Comparison of ENCODE assay signal across 20 cellular contexts in genomic region chr5:114191441-114191840, GRCh38.
"Had no signal": no experiment of that assay in that cellular context is flagged by ENCODE, and none has a peak within 500 bp of the region (broad histone marks: within the 10 kb centered on the region; RNA-seq: fewer than 3 reads in every experiment).

No MANE protein-coding gene starts in this region.

- ATAC-seq: activated CD4-positive, alpha-beta T cell treated with anti-CD3 and anti-CD28 coated beads for 36 hours; activated CD8-positive, alpha-beta memory T cell treated with anti-CD3 and anti-CD28 coated beads, Interleukin-2, amount 10 ng/mL, durations not matched to agents 7 days and 5 days; activated CD8-positive, alpha-beta T cell treated with anti-CD3 and anti-CD28 coated beads, Interleukin-2, amount 10 ng/mL, durations not matched to agents 7 days and 5 days; left colon; lower lobe of right lung; mucosa of descending colon; natural killer cell treated with Interleukin-12 subunit alpha and Interleukin-12 subunit beta and Interleukin-15 and Interleukin-18, amount 100 ng/mL, for 72 hours; right cardiac atrium had no signal

- H3K4me1 ChIP-seq: lower lobe of right lung, tibial nerve had no signal

- DNase-seq: activated CD4-positive, alpha-beta T cell treated with anti-CD3 and anti-CD28 coated beads for 36 hours; activated CD4-positive, CD25-positive, alpha-beta regulatory T cell; activated CD8-positive, alpha-beta memory T cell treated with anti-CD3 and anti-CD28 coated beads, Interleukin-2, amount 10 ng/mL, durations not matched to agents 7 days and 5 days; activated CD8-positive, alpha-beta T cell treated with anti-CD3 and anti-CD28 coated beads, Interleukin-2, amount 10 ng/mL, durations not matched to agents 7 days and 5 days; activated naive CD4-positive, alpha-beta T cell treated with Interleukin-2 at 50 U/mL for 16 hours; activated T-cell treated with anti-CD3 and anti-CD28 coated beads, Interleukin-2, amount 50 U/mL, for 48 hours; anterior cingulate cortex; caudate nucleus; foreskin melanocyte; islet precursor cell; left colon; lower lobe of right lung; mucosa of descending colon; posterior cingulate gyrus; right cardiac atrium; stimulated activated CD4-positive, alpha-beta T cell treated with anti-CD3 and anti-CD28 coated beads, Interleukin-2, amount 100 ng/mL, for 48 hours; stimulated activated naive CD4-positive, alpha-beta T cell treated with Interleukin-2 at 50 U/mL for 16 hours; T-helper 1 cell had no signal

- H3K9me3 ChIP-seq: lower lobe of right lung, tibial nerve had no signal

- H3K4me3 ChIP-seq: lower lobe of right lung, mucosa of descending colon, tibial nerve had no signal

- H3K36me3 ChIP-seq: lower lobe of right lung, tibial nerve had no signal

- H3K27me3 ChIP-seq: tibial nerve had no signal

- H3K27ac ChIP-seq: lower lobe of right lung, tibial nerve had no signal
